9 cellular contexts compared by ENCODE assay signal in genomic region chr11:5174934-5175333, GRCh38. TPM values are rescaled to one million over a fixed set of nuclear protein-coding genes. Genes with fewer than 3 reads are reported as not detected.
"Had no signal": no experiment of that assay in that cellular context is flagged by ENCODE, and none has a peak within 500 bp of the region (broad histone marks: within the 10 kb centered on the region; RNA-seq: fewer than 3 reads in every experiment).

No MANE protein-coding gene starts in this region.

- H3K4me3 ChIP-seq: GM12878 had no signal

- ATAC-seq: GM12878 had no signal

- DNase-seq: GDM1, GF-D8 had no signal

- FAIRE-seq: G401.6, GM12878, GM12891, GM12892, GM18507, GM19239 had no signal

RNA-seq across cellular contexts. Expression of gene OR52A1, which starts 20.4 kb away (rescaled TPM):
- total RNA-seq: G401, GM12878 had no signal
- polyA plus RNA-seq: GM12878 had no signal

RNA-seq across cellular contexts. Expression of gene OR51V1, which starts 25.5 kb away (rescaled TPM):
- total RNA-seq: G401, GM12878 had no signal
- polyA plus RNA-seq: GM12878 had no signal

RNA-seq across cellular contexts. Expression of gene OR52A5, which starts 36.8 kb away (rescaled TPM):
- total RNA-seq: G401, GM12878 had no signal
- polyA plus RNA-seq: GM12878 had no signal

RNA-seq across cellular contexts. Expression of gene HBB, which starts 51.9 kb away (rescaled TPM):
- total RNA-seq: G401 had no signal
- polyA plus RNA-seq: GM12878 had no signal

RNA-seq across cellular contexts. Expression of gene HBD, which starts 59.3 kb away (rescaled TPM):
- total RNA-seq: G401, GM12878 had no signal
